ENCODE assay signal across 8 cellular contexts in genomic region chr4:56467284-56468096, GRCh38. TPM values are rescaled to one million over a fixed set of nuclear protein-coding genes. Genes with fewer than 3 reads are reported as not detected.
DNase-seq lines count a peak whose midpoint lies in the region; FAIRE-seq and TF ChIP-seq lines count a peak whose summit lies in the region.

SRP72 (plus strand) TSS chr4:56467617; CDS start chr4:56467636, 19 bp downstream.

- peak within 1 kb of the TSS; percentile 87 for H2AFZ ChIP-seq in Loucy (ENCODE audit: low read length)
- H2AFZ ChIP-seq in neural cell (ENCODE audit: low read depth, low read length): peak within 1 kb of the TSS; percentile 82

- TF ChIP-seq RAD21 in neural cell (conservative IDR thresholded peaks at IDR 0.05): peak; percentile 22

- H3K9me3 ChIP-seq in Loucy (ENCODE audit: insufficient read depth, low read depth, low read length) (no peaks in the 10 kb centered on the region), neural cell (ENCODE audit: low read length) (no peaks in the 10 kb centered on the region), stomach (no peaks in the 10 kb centered on the region)

- H3K27me3 ChIP-seq in Loucy (ENCODE audit: insufficient read depth, low read length, poor library complexity, severe bottlenecking) (no peaks in the 10 kb centered on the region), neural cell (ENCODE audit: insufficient read depth, low read depth, low read length) (no peaks in the 10 kb centered on the region), stomach (no peaks in the 10 kb centered on the region)

- H3K9ac ChIP-seq in Loucy (ENCODE audit: low read depth, low read length, poor library complexity, severe bottlenecking) (peak within 1 kb of the TSS; percentile 88), neural cell (ENCODE audit: low read length) (peak within 1 kb of the TSS; percentile 85)

- TF ChIP-seq EP300 in neural cell (conservative IDR thresholded peaks at IDR 0.05; ENCODE audit: poor library complexity, severe bottlenecking) (no peak), stomach (IDR thresholded peaks at IDR 0.05) (no peak)

- H3K36me3 ChIP-seq in Loucy (ENCODE audit: insufficient read depth, low read length) (peaks cover 20% of the 10 kb centered on the region), neural cell (ENCODE audit: insufficient read depth, low read length) (peaks cover 6% of the 10 kb centered on the region), stomach (peaks cover 10 to 35% (median 28%) of the 10 kb centered on the region in 4 donors)

- H3K4me1 ChIP-seq in Loucy (ENCODE audit: insufficient read depth, low read length, poor library complexity, severe bottlenecking): peaks cover 53% of the 10 kb centered on the region
- H3K4me1 ChIP-seq in stomach: peaks cover 24 to 46% (median 37%) of the 10 kb centered on the region in 4 donors

- peaks cover 81% of the 10 kb centered on the region for H3K79me2 ChIP-seq in Loucy (ENCODE audit: insufficient read depth, low read length)
- peaks cover 55% of the 10 kb centered on the region for H3K79me2 ChIP-seq in neural cell (replicated peaks; ENCODE audit: insufficient read depth, low read length)

- FAIRE-seq in H54 (lab: Jason Lieb, UNC): no peak

- H3F3A ChIP-seq in Loucy (ENCODE audit: low read depth) (no peaks in the 10 kb centered on the region), neural cell (ENCODE audit: insufficient read depth, low read length, poor library complexity, severe bottlenecking) (no peaks in the 10 kb centered on the region)

- TF ChIP-seq CTCF in Loucy (conservative IDR thresholded peaks at IDR 0.05; ENCODE audit: low read length) (no peak), neural cell (IDR thresholded peaks at IDR 0.05; ENCODE audit: poor library complexity, severe bottlenecking) (no peak), stomach (IDR thresholded peaks at IDR 0.05) (no peak)

- TF ChIP-seq POLR2A in H54 (IDR thresholded peaks at IDR 0.05; ENCODE audit: low read depth, low read length) (peak; percentile 71), stomach (IDR thresholded peaks at IDR 0.05) (peak in 2 of 4 donors; percentile 18 to 48)

- intact Hi-C loops in stomach (cut with DNase I; ENCODE audit: low total_unique reads): no loop called here

- DNase-seq in ELF-1 (ENCODE audit: low read depth, low spot score) (peak; percentile 92), H54 (ENCODE audit: insufficient read length, low spot score) (peak; percentile 60), SHP77 treated with DMSO at 0.1 percent for 48 hours (lab: John Stamatoyannopoulos, UW) (peak; percentile 83), activated gamma-delta T cell (lab: John Stamatoyannopoulos, UW) (peak; percentile 74), fibroblast of the conjunctiva (ENCODE audit: low read depth) (peak; percentile 68), stomach (peak; percentile 91)

- H3K27ac ChIP-seq in neural cell (ENCODE audit: low read length) (peak within 1 kb of the TSS; percentile 89), stomach (peak within 1 kb of the TSS; percentile 83 to 94 (median 89))

- H3K4me2 ChIP-seq in Loucy (ENCODE audit: low read depth, low read length, poor library complexity, severe bottlenecking) (peak within 1 kb of the TSS; percentile 86), neural cell (ENCODE audit: low read length) (peak within 1 kb of the TSS; percentile 79)

- H3K9me2 ChIP-seq in Loucy (replicated peaks; ENCODE audit: low read depth, low read length): no peaks in the 10 kb centered on the region
- no peaks in the 10 kb centered on the region for H3K9me2 ChIP-seq in neural cell (ENCODE audit: insufficient read depth, low read length)

- H4K20me1 ChIP-seq in Loucy (ENCODE audit: insufficient read depth, low read length, poor library complexity, severe bottlenecking) (peaks cover 40% of the 10 kb centered on the region), neural cell (ENCODE audit: insufficient read depth) (no peaks in the 10 kb centered on the region)

- WGBS in stomach, 5 donors: 0 to 1% (median 0%) methylated on average over 47 to 62 of the region's 62 CpGs

- peak within 1 kb of the TSS; percentile 79 for H3K4me3 ChIP-seq in Loucy (ENCODE audit: low read length, poor library complexity, severe bottlenecking)
- H3K4me3 ChIP-seq in neural cell (ENCODE audit: low read length): peak within 1 kb of the TSS; percentile 88
- peak within 1 kb of the TSS; percentile 81 to 97 (median 96) for H3K4me3 ChIP-seq in stomach

TF ChIP-seq in neural cell, 6 proteins besides CTCF, POLR2A, EP300 and RAD21:
- TF ChIP-seq SMC3 (conservative IDR thresholded peaks at IDR 0.05; ENCODE audit: poor library complexity) (peak; percentile 41), POLR2AphosphoS5 (IDR thresholded peaks at IDR 0.05) (peak; percentile 95), REST (IDR thresholded peaks at IDR 0.05; ENCODE audit: borderline replicate concordance) (peak; percentile 72), TAF1 (IDR thresholded peaks at IDR 0.05; ENCODE audit: low read depth) (peak; percentile 80), MXI1 (conservative IDR thresholded peaks at IDR 0.05; ENCODE audit: poor library complexity, severe bottlenecking) (peak; percentile 88), EZH2 (IDR thresholded peaks at IDR 0.05; ENCODE audit: borderline replicate concordance, insufficient read depth, low read length, poor library complexity, severe bottlenecking) (no peak)

RNA-seq across cellular contexts. Expression of gene SRP72, which starts in this region (rescaled TPM):
- 57.0 and 65.2 TPM in 2 replicates for polyA plus RNA-seq in neural cell
- 98.4 and 135 TPM in 2 replicates for polyA minus RNA-seq in neural cell
- 10 to 100 TPM; 28.4 to 63.7 (median 44.2) TPM for total RNA-seq in stomach
- polyA plus RNA-seq in stomach: 10 to 100 TPM; 28.9 to 39.9 (median 30.0) TPM

Comparison
In these comparisons a context has a peak if more than half of its experiments do, and no peak if none do; other contexts are left out.
1. Peak in every context shown above with its lines: DNase-seq, H3K4me3 ChIP-seq and H3K27ac ChIP-seq.